ENCODE assay signal across 18 cellular contexts in genomic region chr5:149239917-149240316, GRCh38. TPM values are rescaled to one million over a fixed set of nuclear protein-coding genes. Genes with fewer than 3 reads are reported as not detected.
DNase-seq lines count a peak whose midpoint lies in the region; ATAC-seq and TF ChIP-seq lines count a peak whose summit lies in the region.
"Had no signal": no experiment of that assay in that cellular context is flagged by ENCODE, and none has a peak within 500 bp of the region (broad histone marks: within the 10 kb centered on the region; RNA-seq: fewer than 3 reads in every experiment).

No MANE protein-coding gene starts in this region.

- H3K4me1 ChIP-seq in tibial artery (no peaks in the 10 kb centered on the region), smooth muscle cell (ENCODE audit: low read depth) (no peaks in the 10 kb centered on the region)
- H3K4me1 ChIP-seq: prostate gland, SJSA1, thyroid gland had no signal

- DNase-seq in T-helper 1 cell: no peak
- DNase-seq in activated naive CD8-positive, alpha-beta T cell treated with anti-CD3 and anti-CD28 coated beads for 36 hours: no peak
- no peak for DNase-seq in natural killer cell treated with Interleukin-12 subunit alpha and Interleukin-12 subunit beta and Interleukin-15 and Interleukin-18, amount 100 ng/mL, for 72 hours (ENCODE audit: low spot score)
- no peak for DNase-seq in progenitor cell of endocrine pancreas (ENCODE audit: low spot score, unreplicated experiment)
- DNase-seq in tibial artery: no peak
- DNase-seq in smooth muscle cell (lab: John Stamatoyannopoulos, UW; ENCODE audit: unreplicated experiment): no peak
- DNase-seq: DMS79 treated with DMSO at 0.1 percent for 48 hours, endodermal cell, NCI-H1417 treated with DMSO at 0.1 percent for 48 hours, PC-9 had no signal

- peak in 1 of 2 donors; percentile 1 for ATAC-seq in natural killer cell treated with Interleukin-12 subunit alpha and Interleukin-12 subunit beta and Interleukin-15 and Interleukin-18, amount 100 ng/mL, for 72 hours

- no peak overlapping the region for H3K4me3 Mint-ChIP-seq in T-helper 1 cell treated with Interleukin-12 subunit alpha and Interleukin-12 subunit beta and Interleukin-4 antibody, amounts not matched to agents 30 μg/mL and 1 μg/mL, for 36 hours
- no peak overlapping the region for H3K4me3 Mint-ChIP-seq in activated naive CD8-positive, alpha-beta T cell treated with anti-CD3 and anti-CD28 coated beads for 36 hours
- H3K4me3 Mint-ChIP-seq in natural killer cell treated with Interleukin-12 subunit alpha and Interleukin-12 subunit beta and Interleukin-15 and Interleukin-18, amount 100 ng/mL, for 72 hours: peak overlapping the region; percentile 64
- no peak overlapping the region for H3K4me3 Mint-ChIP-seq in progenitor cell of endocrine pancreas (ENCODE audit: low read depth)
- H3K4me3 Mint-ChIP-seq: endodermal cell had no signal

- H3K4me3 ChIP-seq in tibial artery (no peak overlapping the region), smooth muscle cell (no peak overlapping the region)
- H3K4me3 ChIP-seq: PC-9, prostate gland, SJSA1, skin epidermis, thyroid gland had no signal

- H3K36me3 Mint-ChIP-seq in T-helper 1 cell treated with Interleukin-12 subunit alpha and Interleukin-12 subunit beta and Interleukin-4 antibody, amounts not matched to agents 30 μg/mL and 1 μg/mL, for 36 hours (ENCODE audit: low read depth): peaks cover 2% of the 10 kb centered on the region
- H3K36me3 Mint-ChIP-seq in activated naive CD8-positive, alpha-beta T cell treated with anti-CD3 and anti-CD28 coated beads for 36 hours: no peaks in the 10 kb centered on the region
- peaks cover 7% of the 10 kb centered on the region for H3K36me3 Mint-ChIP-seq in natural killer cell treated with Interleukin-12 subunit alpha and Interleukin-12 subunit beta and Interleukin-15 and Interleukin-18, amount 100 ng/mL, for 72 hours
- H3K36me3 Mint-ChIP-seq in progenitor cell of endocrine pancreas (ENCODE audit: insufficient read depth): no peaks in the 10 kb centered on the region

- no peak for TF ChIP-seq CTCF in progenitor cell of endocrine pancreas (IDR thresholded peaks at IDR 0.05; ENCODE audit: unreplicated experiment)
- TF ChIP-seq CTCF in tibial artery (IDR thresholded peaks at IDR 0.05): no peak
- TF ChIP-seq CTCF in smooth muscle cell (IDR thresholded peaks at IDR 0.05; ENCODE audit: borderline replicate concordance, insufficient read depth, poor library complexity, severe bottlenecking): no peak

- no peak overlapping the region for H3K9ac ChIP-seq in smooth muscle cell (ENCODE audit: low read depth)

- H3K9me3 Mint-ChIP-seq in T-helper 1 cell treated with Interleukin-12 subunit alpha and Interleukin-12 subunit beta and Interleukin-4 antibody, amounts not matched to agents 30 μg/mL and 1 μg/mL, for 36 hours: no peaks in the 10 kb centered on the region
- peaks cover 2% of the 10 kb centered on the region for H3K9me3 Mint-ChIP-seq in activated naive CD8-positive, alpha-beta T cell treated with anti-CD3 and anti-CD28 coated beads for 36 hours
- peaks cover 4% of the 10 kb centered on the region for H3K9me3 Mint-ChIP-seq in natural killer cell treated with Interleukin-12 subunit alpha and Interleukin-12 subunit beta and Interleukin-15 and Interleukin-18, amount 100 ng/mL, for 72 hours
- no peaks in the 10 kb centered on the region for H3K9me3 Mint-ChIP-seq in progenitor cell of endocrine pancreas (ENCODE audit: low read depth)
- H3K9me3 Mint-ChIP-seq: endodermal cell had no signal

- 100% methylated on average over 2 of the region's 2 CpGs for WGBS in smooth muscle cell (ENCODE audit: low lambda C conversion rate)

- H3K9me3 ChIP-seq in KOPT-K1 (ENCODE audit: insufficient read depth, low read length, poor library complexity, severe bottlenecking) (no peaks in the 10 kb centered on the region), tibial artery (no peaks in the 10 kb centered on the region), smooth muscle cell (replicated peaks; ENCODE audit: low read depth) (no peaks in the 10 kb centered on the region)
- H3K9me3 ChIP-seq: prostate gland, SJSA1, thyroid gland had no signal

- intact Hi-C loops in tibial artery (cut with DNase I; ENCODE audit: low total_unique reads): no loop called here

- H3K36me3 ChIP-seq in KOPT-K1 (ENCODE audit: insufficient read depth, low read length): no peaks in the 10 kb centered on the region
- H3K36me3 ChIP-seq in tibial artery: peaks cover 3 to 16% (median 11%) of the 10 kb centered on the region in 3 donors
- H3K36me3 ChIP-seq in smooth muscle cell (ENCODE audit: low read depth): no peaks in the 10 kb centered on the region
- H3K36me3 ChIP-seq: prostate gland, thyroid gland had no signal

- H3K4me1 Mint-ChIP-seq in T-helper 1 cell treated with Interleukin-12 subunit alpha and Interleukin-12 subunit beta and Interleukin-4 antibody, amounts not matched to agents 30 μg/mL and 1 μg/mL, for 36 hours (ENCODE audit: low read depth): peaks cover 14% of the 10 kb centered on the region
- H3K4me1 Mint-ChIP-seq in activated naive CD8-positive, alpha-beta T cell treated with anti-CD3 and anti-CD28 coated beads for 36 hours: peaks cover 12% of the 10 kb centered on the region
- H3K4me1 Mint-ChIP-seq in natural killer cell treated with Interleukin-12 subunit alpha and Interleukin-12 subunit beta and Interleukin-15 and Interleukin-18, amount 100 ng/mL, for 72 hours (ENCODE audit: low read depth in 2 of 2): peaks cover 18 to 21% of the 10 kb centered on the region in 2 donors
- H3K4me1 Mint-ChIP-seq in progenitor cell of endocrine pancreas (ENCODE audit: low read depth): no peaks in the 10 kb centered on the region
- H3K4me1 Mint-ChIP-seq: endodermal cell had no signal

- H3K27me3 ChIP-seq in tibial artery (no peaks in the 10 kb centered on the region), smooth muscle cell (ENCODE audit: low read depth) (peaks cover 71% of the 10 kb centered on the region)
- H3K27me3 ChIP-seq: SJSA1, thyroid gland had no signal

- H3K27ac ChIP-seq in KOPT-K1 (ENCODE audit: low read depth, low read length, poor library complexity, severe bottlenecking): peak overlapping the region; percentile 57
- H3K27ac ChIP-seq in tibial artery: no peak overlapping the region
- no peak overlapping the region for H3K27ac ChIP-seq in smooth muscle cell (ENCODE audit: low read depth)
- H3K27ac ChIP-seq: 22Rv1, C4-2B, PC-9, prostate gland, SJSA1, thyroid gland had no signal

- H2AFZ ChIP-seq in smooth muscle cell (ENCODE audit: low read depth): no peak overlapping the region
- H2AFZ ChIP-seq: PC-9 had no signal

- no peaks in the 10 kb centered on the region for H4K20me1 ChIP-seq in smooth muscle cell (ENCODE audit: low read depth)

- H3K4me2 ChIP-seq in smooth muscle cell: no peak overlapping the region
- H3K4me2 ChIP-seq: PC-9 had no signal

- peak overlapping the region; percentile 89 for H3K27ac Mint-ChIP-seq in T-helper 1 cell treated with Interleukin-12 subunit alpha and Interleukin-12 subunit beta and Interleukin-4 antibody, amounts not matched to agents 30 μg/mL and 1 μg/mL, for 36 hours
- peak overlapping the region; percentile 88 for H3K27ac Mint-ChIP-seq in activated naive CD8-positive, alpha-beta T cell treated with anti-CD3 and anti-CD28 coated beads for 36 hours
- peak overlapping the region; percentile 83 to 87 for H3K27ac Mint-ChIP-seq in natural killer cell treated with Interleukin-12 subunit alpha and Interleukin-12 subunit beta and Interleukin-15 and Interleukin-18, amount 100 ng/mL, for 72 hours
- no peak overlapping the region for H3K27ac Mint-ChIP-seq in progenitor cell of endocrine pancreas
- H3K27ac Mint-ChIP-seq: endodermal cell had no signal

- no peaks in the 10 kb centered on the region for H3K79me2 ChIP-seq in smooth muscle cell (ENCODE audit: low read depth)

- no peaks in the 10 kb centered on the region for H3F3A ChIP-seq in smooth muscle cell (ENCODE audit: low read depth)

- H3K27me3 Mint-ChIP-seq in T-helper 1 cell treated with Interleukin-12 subunit alpha and Interleukin-12 subunit beta and Interleukin-4 antibody, amounts not matched to agents 30 μg/mL and 1 μg/mL, for 36 hours (ENCODE audit: low read depth): peaks cover 17% of the 10 kb centered on the region
- peaks cover 3% of the 10 kb centered on the region for H3K27me3 Mint-ChIP-seq in activated naive CD8-positive, alpha-beta T cell treated with anti-CD3 and anti-CD28 coated beads for 36 hours
- peaks cover under 1 to 2% of the 10 kb centered on the region in 2 donors for H3K27me3 Mint-ChIP-seq in natural killer cell treated with Interleukin-12 subunit alpha and Interleukin-12 subunit beta and Interleukin-15 and Interleukin-18, amount 100 ng/mL, for 72 hours
- H3K27me3 Mint-ChIP-seq in progenitor cell of endocrine pancreas: peaks cover 49% of the 10 kb centered on the region

RNA-seq across cellular contexts. Expression of gene AFAP1L1, which starts 31.7 kb away (rescaled TPM):
- under 1 TPM; 0.66 to 0.94 TPM for total RNA-seq in activated naive CD8-positive, alpha-beta T cell treated with anti-CD3 and anti-CD28 coated beads for 36 hours
- under 1 TPM; 0.33 to 0.95 TPM for total RNA-seq in natural killer cell treated with Interleukin-12 subunit alpha and Interleukin-12 subunit beta and Interleukin-15 and Interleukin-18, amount 100 ng/mL, for 72 hours
- 0.69 and 0.78 TPM in 2 replicates for total RNA-seq in progenitor cell of endocrine pancreas
- total RNA-seq in smooth muscle cell: 2.3 and 2.4 TPM in 2 replicates
- 0.59 and 4.5 TPM in 2 replicates for polyA plus RNA-seq in smooth muscle cell
